Comparison of ENCODE assay signal across 19 cellular contexts in the genomic region with DNA sequence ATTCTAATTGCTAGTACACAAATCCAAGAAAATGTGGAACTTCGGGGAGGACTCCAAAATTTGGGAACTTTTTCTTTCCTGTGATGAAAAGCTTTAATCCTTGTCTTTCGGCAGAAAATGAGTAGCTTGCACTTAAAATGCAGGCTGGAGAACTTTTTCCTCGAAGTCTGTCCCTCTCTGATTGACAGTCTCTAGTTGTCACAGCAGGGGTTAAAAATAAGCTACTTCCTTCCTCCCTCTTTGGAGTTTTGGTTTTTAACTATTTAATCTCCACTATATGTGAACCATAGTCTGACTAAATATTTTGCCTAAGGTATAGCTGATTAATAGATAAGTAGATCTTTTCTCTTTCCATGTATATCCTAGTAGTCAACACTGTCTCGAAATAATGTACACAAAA.
"Had no signal": no experiment of that assay in that cellular context is flagged by ENCODE, and none has a peak within 500 bp of the region (broad histone marks: within the 10 kb centered on the region; RNA-seq: fewer than 3 reads in every experiment).

No MANE protein-coding gene starts in this region.

- H3K4me1 ChIP-seq: gastroesophageal sphincter, psoas muscle, right lobe of liver, testis, tibial nerve had no signal

- DNase-seq: esophagus squamous epithelium; foreskin fibroblast; glutamatergic neuron; islet precursor cell; naive thymus-derived CD4-positive, alpha-beta T cell; nephron progenitor cell; psoas muscle; retina; right lobe of liver; stimulated activated CD4-positive, alpha-beta T cell treated with anti-CD3 and anti-CD28 coated beads, Interleukin-15, amount 100 ng/mL, for 24 hours; stimulated activated CD4-positive, alpha-beta T cell treated with anti-CD3 and anti-CD28 coated beads, Interleukin-1b, Interleukin-23, amount 100 ng/mL, for 48 hours; stimulated activated CD4-positive, alpha-beta T cell treated with anti-CD3 and anti-CD28 coated beads, Interleukin-4, amount 100 ng/mL, for 24 hours; stimulated activated naive CD8-positive, alpha-beta T cell treated with anti-CD3 and anti-CD28 coated beads, Interleukin-15, amount 100 ng/mL, for 72 hours; testis had no signal

- H3K27me3 ChIP-seq: right lobe of liver, testis, tibial nerve had no signal

- H3K4me3 ChIP-seq: esophagus squamous epithelium, gastroesophageal sphincter, psoas muscle, right lobe of liver, testis, tibial nerve had no signal

- ATAC-seq: gastroesophageal sphincter; left lobe of liver; naive thymus-derived CD4-positive, alpha-beta T cell; psoas muscle; right lobe of liver; stimulated activated memory B cell treated with anti-CD40 and anti-IgM and Interleukin-4, amounts not matched to agents 10 μg/mL and 1 μg/mL and 100 μg/mL, for 72 hours; stimulated activated naive CD8-positive, alpha-beta T cell treated with anti-CD3 and anti-CD28 coated beads, Interleukin-15, amount 100 ng/mL, for 72 hours had no signal

- H3K27ac ChIP-seq: esophagus squamous epithelium, gastroesophageal sphincter, neutrophil, psoas muscle, right lobe of liver, testis, tibial nerve had no signal

- H3K36me3 ChIP-seq: esophagus squamous epithelium, gastroesophageal sphincter, neutrophil, right lobe of liver, tibial nerve had no signal

- H3K9me3 ChIP-seq: neutrophil, psoas muscle, right lobe of liver, testis had no signal
